ENCODE assay signal across 16 cellular contexts in the genomic region with DNA sequence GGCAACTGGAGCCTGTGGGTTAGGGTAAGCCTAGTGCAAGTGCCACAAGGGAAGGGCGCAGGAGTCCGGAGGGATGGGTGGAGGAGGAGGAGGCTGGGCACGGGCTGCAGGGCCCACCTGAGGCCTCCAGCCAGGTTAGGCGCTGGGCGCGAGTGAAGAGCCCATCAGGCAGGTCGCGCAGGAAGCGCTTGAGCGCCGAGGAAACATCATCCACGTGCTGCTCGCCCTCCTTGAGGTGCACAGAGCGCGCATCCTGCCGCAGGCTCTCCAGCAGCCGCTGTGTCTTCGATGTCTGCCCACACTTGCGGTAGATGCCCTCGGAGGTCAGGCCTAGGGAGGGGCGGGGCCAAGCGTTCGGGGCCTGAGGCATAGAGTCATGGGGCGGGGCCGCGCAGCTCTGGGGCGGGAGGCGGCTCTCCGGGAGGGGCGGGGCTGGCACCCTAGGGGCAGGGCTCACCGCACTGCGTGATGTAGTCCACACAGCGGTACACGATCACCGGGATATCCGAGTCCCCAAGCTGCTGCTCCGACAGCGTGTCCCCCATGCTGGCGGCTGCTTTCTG. TPM values are rescaled to one million over a fixed set of nuclear protein-coding genes. Genes with fewer than 3 reads are reported as not detected.
DNase-seq lines count a peak whose midpoint lies in the region; ATAC-seq and TF ChIP-seq lines count a peak whose summit lies in the region.
"Had no signal": no experiment of that assay in that cellular context is flagged by ENCODE, and none has a peak within 500 bp of the region (broad histone marks: within the 10 kb centered on the region; RNA-seq: fewer than 3 reads in every experiment).

No MANE protein-coding gene starts in this region.

- CTCF ChIA-PET in activated CD4-positive, alpha-beta T cell treated with anti-CD3 and anti-CD28 coated beads for 36 hours (lab: Charles Lee): interaction anchor here (1.1 kb wide), 1 partner anchor 28 kb away, joined by 3 read pairs; no protein-coding TSS in a partner anchor
- CTCF ChIA-PET in activated CD4-positive, alpha-beta T cell treated with anti-CD3 and anti-CD28 coated beads, Interleukin-2, amount 10 ng/mL, durations not matched to agents 7 days and 5 days (lab: Charles Lee): interaction anchor here (6.1 kb wide), 1 partner anchor 13 kb away, joined by 32 read pairs; no protein-coding TSS in a partner anchor

- intact Hi-C loops in activated CD4-positive, alpha-beta T cell treated with anti-CD3 and anti-CD28 coated beads for 36 hours (cut with DNase I, micrococcal nuclease): no loop called here
- intact Hi-C loops in lower lobe of right lung (cut with DNase I): no loop called here

- H3K27me3 Mint-ChIP-seq in activated CD4-positive, alpha-beta T cell treated with anti-CD3 and anti-CD28 coated beads for 36 hours: no peaks in the 10 kb centered on the region
- no peaks in the 10 kb centered on the region for H3K27me3 Mint-ChIP-seq in activated CD4-positive, alpha-beta T cell treated with anti-CD3 and anti-CD28 coated beads, Interleukin-2, amount 10 ng/mL, durations not matched to agents 7 days and 5 days
- no peaks in the 10 kb centered on the region for H3K27me3 Mint-ChIP-seq in osteocyte (ENCODE audit: unreplicated experiment)
- H3K27me3 Mint-ChIP-seq: CD4-positive, alpha-beta T cell had no signal

- H3K9me3 Mint-ChIP-seq in activated CD4-positive, alpha-beta T cell treated with anti-CD3 and anti-CD28 coated beads for 36 hours (ENCODE audit: low read depth): no peaks in the 10 kb centered on the region
- no peaks in the 10 kb centered on the region for H3K9me3 Mint-ChIP-seq in activated CD4-positive, alpha-beta T cell treated with anti-CD3 and anti-CD28 coated beads, Interleukin-2, amount 10 ng/mL, durations not matched to agents 7 days and 5 days
- no peaks in the 10 kb centered on the region for H3K9me3 Mint-ChIP-seq in osteocyte (ENCODE audit: unreplicated experiment)
- no peaks in the 10 kb centered on the region for H3K9me3 Mint-ChIP-seq in activated naive CD4-positive, alpha-beta T cell treated with anti-CD3 and anti-CD28 coated beads, Interleukin-2, amount 50 U/mL, for 72 hours
- H3K9me3 Mint-ChIP-seq: CD4-positive, alpha-beta T cell had no signal

- H3K36me3 ChIP-seq in lower lobe of right lung (peaks cover 100% of the 10 kb centered on the region), urinary bladder (ENCODE audit: insufficient read depth) (peaks cover 4% of the 10 kb centered on the region), HAP-1 (replicated peaks) (peaks cover 53% of the 10 kb centered on the region)

- H3K36me3 Mint-ChIP-seq in activated CD4-positive, alpha-beta T cell treated with anti-CD3 and anti-CD28 coated beads for 36 hours (ENCODE audit: low read depth): peaks cover 32% of the 10 kb centered on the region
- H3K36me3 Mint-ChIP-seq in activated CD4-positive, alpha-beta T cell treated with anti-CD3 and anti-CD28 coated beads, Interleukin-2, amount 10 ng/mL, durations not matched to agents 7 days and 5 days (ENCODE audit: low read depth): peaks cover 48% of the 10 kb centered on the region
- H3K36me3 Mint-ChIP-seq in osteocyte (ENCODE audit: unreplicated experiment): peaks cover 48% of the 10 kb centered on the region
- peaks cover 0 to 6% of the 10 kb centered on the region in 2 donors for H3K36me3 Mint-ChIP-seq in activated naive CD4-positive, alpha-beta T cell treated with anti-CD3 and anti-CD28 coated beads, Interleukin-2, amount 50 U/mL, for 72 hours

- no peak overlapping the region for H3K27ac Mint-ChIP-seq in activated CD4-positive, alpha-beta T cell treated with anti-CD3 and anti-CD28 coated beads for 36 hours
- H3K27ac Mint-ChIP-seq in activated CD4-positive, alpha-beta T cell treated with anti-CD3 and anti-CD28 coated beads, Interleukin-2, amount 10 ng/mL, durations not matched to agents 7 days and 5 days: no peak overlapping the region
- no peak overlapping the region for H3K27ac Mint-ChIP-seq in osteocyte (ENCODE audit: unreplicated experiment)
- no peak overlapping the region for H3K27ac Mint-ChIP-seq in activated naive CD4-positive, alpha-beta T cell treated with anti-CD3 and anti-CD28 coated beads, Interleukin-2, amount 50 U/mL, for 72 hours
- H3K27ac Mint-ChIP-seq: CD4-positive, alpha-beta T cell had no signal

- H3K27me3 ChIP-seq in lower lobe of right lung (ENCODE audit: low read depth): no peaks in the 10 kb centered on the region
- H3K27me3 ChIP-seq in HAP-1 (ENCODE audit: low read depth): no peaks in the 10 kb centered on the region

- peak; percentile 20 for ATAC-seq in activated CD4-positive, alpha-beta T cell treated with anti-CD3 and anti-CD28 coated beads for 36 hours
- peak; percentile 30 to 48 for ATAC-seq in lower lobe of right lung
- ATAC-seq in activated naive CD4-positive, alpha-beta T cell treated with anti-CD3 and anti-CD28 coated beads, Interleukin-2, amount 50 U/mL, for 72 hours: no peak

- H3K4me1 ChIP-seq in lower lobe of right lung (peaks cover 7% of the 10 kb centered on the region), urinary bladder (ENCODE audit: insufficient read depth) (no peaks in the 10 kb centered on the region), HAP-1 (no peaks in the 10 kb centered on the region)
- H3K4me1 ChIP-seq: parathyroid adenoma had no signal

- H3K4me3 ChIP-seq in fibroblast of mammary gland (ENCODE audit: control insufficient read depth, low read depth, low read length) (no peak overlapping the region), lower lobe of right lung (no peak overlapping the region), urinary bladder (ENCODE audit: low read depth, low read length) (no peak overlapping the region), HAP-1 (no peak overlapping the region)

- no peak for DNase-seq in activated CD4-positive, alpha-beta T cell treated with anti-CD3 and anti-CD28 coated beads for 36 hours
- DNase-seq in activated CD4-positive, alpha-beta T cell treated with anti-CD3 and anti-CD28 coated beads, Interleukin-2, amount 10 ng/mL, durations not matched to agents 7 days and 5 days: no peak
- peak; percentile 50 for DNase-seq in fibroblast of mammary gland (ENCODE audit: low read depth)
- DNase-seq in lower lobe of right lung: no peak
- DNase-seq in osteocyte (ENCODE audit: extremely low spot score, unreplicated experiment): no peak
- no peak for DNase-seq in activated naive CD4-positive, alpha-beta T cell treated with anti-CD3 and anti-CD28 coated beads, Interleukin-2, amount 50 U/mL, for 72 hours (ENCODE audit: low spot score in 2 of 2)
- DNase-seq in HAP-1 (ENCODE audit: low spot score in 2 of 2): no peak
- DNase-seq: activated naive CD4-positive, alpha-beta T cell treated with anti-CD3 and anti-CD28 coated beads, Interleukin-2, amount 50 U/mL, for 16 hours; CD4-positive, alpha-beta T cell; hypothalamus; NCI-H1105 treated with DMSO at 0.1 percent for 48 hours; NCI-H446; stimulated activated CD4-positive, alpha-beta T cell treated with anti-CD3 and anti-CD28 coated beads, Interleukin-15, amount 100 ng/mL, for 24 hours had no signal

- H3K4me3 Mint-ChIP-seq in activated CD4-positive, alpha-beta T cell treated with anti-CD3 and anti-CD28 coated beads for 36 hours: no peak overlapping the region
- no peak overlapping the region for H3K4me3 Mint-ChIP-seq in activated CD4-positive, alpha-beta T cell treated with anti-CD3 and anti-CD28 coated beads, Interleukin-2, amount 10 ng/mL, durations not matched to agents 7 days and 5 days
- no peak overlapping the region for H3K4me3 Mint-ChIP-seq in osteocyte (ENCODE audit: unreplicated experiment)
- H3K4me3 Mint-ChIP-seq: CD4-positive, alpha-beta T cell had no signal

- TF ChIP-seq CTCF in fibroblast of mammary gland (conservative IDR thresholded peaks at IDR 0.05; ENCODE audit: control insufficient read depth, insufficient read depth, low read depth, low read length) (no peak), lower lobe of right lung (IDR thresholded peaks at IDR 0.05) (no peak), osteocyte (IDR thresholded peaks at IDR 0.05) (no peak)

- H3K9me3 ChIP-seq in lower lobe of right lung: no peaks in the 10 kb centered on the region
- no peaks in the 10 kb centered on the region for H3K9me3 ChIP-seq in HAP-1

- H3K27ac ChIP-seq in lower lobe of right lung (no peak overlapping the region), urinary bladder (ENCODE audit: low read depth) (peak overlapping the region; percentile 33)
- H3K27ac ChIP-seq: 22Rv1, parathyroid adenoma had no signal

- no peaks in the 10 kb centered on the region for H3K4me1 Mint-ChIP-seq in activated CD4-positive, alpha-beta T cell treated with anti-CD3 and anti-CD28 coated beads for 36 hours
- H3K4me1 Mint-ChIP-seq in activated CD4-positive, alpha-beta T cell treated with anti-CD3 and anti-CD28 coated beads, Interleukin-2, amount 10 ng/mL, durations not matched to agents 7 days and 5 days: no peaks in the 10 kb centered on the region
- no peaks in the 10 kb centered on the region for H3K4me1 Mint-ChIP-seq in osteocyte (ENCODE audit: unreplicated experiment)

- WGBS in urinary bladder: 70% methylated on average over 39 of the region's 39 CpGs

- POLR2A ChIA-PET in activated CD4-positive, alpha-beta T cell treated with anti-CD3 and anti-CD28 coated beads for 36 hours (lab: Charles Lee): no interaction called here
- POLR2A ChIA-PET in activated CD4-positive, alpha-beta T cell treated with anti-CD3 and anti-CD28 coated beads, Interleukin-2, amount 10 ng/mL, durations not matched to agents 7 days and 5 days (lab: Charles Lee): no interaction called here

- in situ Hi-C loops in HAP-1 (cut with MboI; ENCODE audit: low sequenced_read_pairs): no loop called here

RNA-seq across cellular contexts. Expression of gene PDE2A, which starts 22.7 kb away (rescaled TPM):
- under 1 TPM; 0.30 to 0.73 TPM for total RNA-seq in activated CD4-positive, alpha-beta T cell treated with anti-CD3 and anti-CD28 coated beads for 36 hours
- total RNA-seq in activated CD4-positive, alpha-beta T cell treated with anti-CD3 and anti-CD28 coated beads, Interleukin-2, amount 10 ng/mL, durations not matched to agents 7 days and 5 days: under 1 TPM; 0.40 to 0.48 TPM
- total RNA-seq in lower lobe of right lung: 19.5 TPM
- 18.6 TPM for total RNA-seq in urinary bladder
- 56.1 TPM for polyA plus RNA-seq in urinary bladder
- total RNA-seq in osteocyte: not detected in 2 replicates
- total RNA-seq in activated naive CD4-positive, alpha-beta T cell treated with anti-CD3 and anti-CD28 coated beads, Interleukin-2, amount 50 U/mL, for 72 hours: under 1 TPM; 0.68 to 0.97 TPM

RNA-seq across cellular contexts. Expression of gene ARAP1, which starts 55.3 kb away (rescaled TPM):
- 10 to 100 TPM; 69.9 to 76.6 TPM for total RNA-seq in activated CD4-positive, alpha-beta T cell treated with anti-CD3 and anti-CD28 coated beads for 36 hours
- 100 to 1,000 TPM in 1 of 2 experiments, 10 to 100 TPM in 1; 83.6 to 101 TPM for total RNA-seq in activated CD4-positive, alpha-beta T cell treated with anti-CD3 and anti-CD28 coated beads, Interleukin-2, amount 10 ng/mL, durations not matched to agents 7 days and 5 days
- total RNA-seq in lower lobe of right lung: 276 TPM
- 88.6 TPM for total RNA-seq in urinary bladder
- 66.5 TPM for polyA plus RNA-seq in urinary bladder
- total RNA-seq in osteocyte: 61.9 and 64.2 TPM in 2 replicates
- 100 to 1,000 TPM; 102 to 121 TPM for total RNA-seq in activated naive CD4-positive, alpha-beta T cell treated with anti-CD3 and anti-CD28 coated beads, Interleukin-2, amount 50 U/mL, for 72 hours

Comparison
In these comparisons a context has a peak if more than half of its experiments do, and no peak if none do; other contexts are left out.
1. ATAC-seq: peak in activated CD4-positive, alpha-beta T cell treated with anti-CD3 and anti-CD28 coated beads for 36 hours (single experiment) and lower lobe of right lung (2 of 2); none in activated naive CD4-positive, alpha-beta T cell treated with anti-CD3 and anti-CD28 coated beads, Interleukin-2, amount 50 U/mL, for 72 hours (0 of 2).